19 cellular contexts compared by ENCODE assay signal in the genomic region with DNA sequence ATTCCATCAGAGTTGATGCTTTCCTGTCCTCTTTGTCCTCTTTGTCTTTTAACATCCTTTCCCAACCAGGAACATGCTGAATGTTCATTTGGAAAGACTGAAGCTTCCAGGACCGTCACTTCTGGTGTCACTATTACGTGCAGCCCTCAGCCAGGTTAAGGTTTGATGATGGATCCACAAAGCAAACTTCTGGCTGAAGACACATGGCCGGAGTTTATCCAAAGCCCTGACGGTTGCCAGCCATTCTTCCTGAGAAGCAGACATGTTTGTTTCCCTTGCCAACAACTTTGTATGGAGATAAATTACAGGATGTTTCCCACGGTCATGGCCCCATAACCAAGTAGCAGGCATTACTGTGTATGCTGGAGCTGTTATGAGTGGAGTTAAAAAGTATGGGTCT.
DNase-seq lines count a peak whose midpoint lies in the region; ATAC-seq, FAIRE-seq and TF ChIP-seq lines count a peak whose summit lies in the region.
"Had no signal": no experiment of that assay in that cellular context is flagged by ENCODE, and none has a peak within 500 bp of the region (broad histone marks: within the 10 kb centered on the region; RNA-seq: fewer than 3 reads in every experiment).

No MANE protein-coding gene starts in this region.

- no peak overlapping the region for H3K4me3 ChIP-seq in IMR-90 (ENCODE audit: insufficient read depth, low read depth, low read length)
- H3K4me3 ChIP-seq in bronchial epithelial cell (ENCODE audit: low read depth, low read length): no peak overlapping the region
- no peak overlapping the region for H3K4me3 ChIP-seq in endothelial cell of umbilical vein (replicated peaks in 1 of 3; ENCODE audit: insufficient read depth in 1 of 3, low read depth in 1 of 3, low read length in 3 of 3)
- no peak overlapping the region for H3K4me3 ChIP-seq in uterus
- H3K4me3 ChIP-seq in right lobe of liver: no peak overlapping the region
- H3K4me3 ChIP-seq in esophagus muscularis mucosa: no peak overlapping the region
- H3K4me3 ChIP-seq: HAP-1 had no signal

- H4K8ac ChIP-seq in IMR-90 (ENCODE audit: low read depth in 2 of 2, low read length in 2 of 2): no peak overlapping the region

- dilution Hi-C loops in IMR-90 (cut with HindIII; ENCODE audit: low sequenced_read_pairs, unreplicated experiment) (no loop called here), endothelial cell of umbilical vein (cut with MboI; ENCODE audit: extremely low pct_ligation_motif_present, low sequenced_read_pairs) (no loop called here)

- in situ Hi-C loops in IMR-90 (cut with MboI; ENCODE audit: low sequenced_read_pairs): no loop called here

- CTCF ChIA-PET in IMR-90 (lab: Yijun Ruan, JAX) (no interaction called here), endothelial cell of umbilical vein (lab: Charles Lee) (no interaction called here)

- H3K79me1 ChIP-seq in IMR-90 (ENCODE audit: low read depth in 1 of 2, low read length in 2 of 2): peaks cover 0 to 7% of the 10 kb centered on the region in 2 experiments; a peak in 1 of 4 replicates

- DNase-seq in IMR-90 (no peak), bronchial epithelial cell (ENCODE audit: low read depth) (no peak), endothelial cell of umbilical vein (ENCODE audit: low read depth, low spot score) (peak; percentile 40), uterus (no peak), NCI-H1092 treated with DMSO at 0.1 percent for 48 hours (lab: John Stamatoyannopoulos, UW) (no peak), right lobe of liver (no peak), esophagus muscularis mucosa (ENCODE audit: extremely low spot score) (no peak)
- DNase-seq: C1 segment of cervical spinal cord; Calu3; CD4-positive, alpha-beta memory T cell; COR-L47; DMS53; DMS79 treated with DMSO at 0.1 percent for 48 hours; GF-D8; GOT3; HFFc6 had no signal

- no peak for ATAC-seq in IMR-90 (ENCODE audit: low read depth)
- ATAC-seq in right lobe of liver: no peak

- H3K27me3 ChIP-seq in IMR-90 (ENCODE audit: control insufficient read depth, insufficient read depth, low read length) (no peaks in the 10 kb centered on the region), bronchial epithelial cell (ENCODE audit: control insufficient read depth, insufficient read depth, low read length) (no peaks in the 10 kb centered on the region), endothelial cell of umbilical vein (ENCODE audit: control insufficient read depth in 2 of 2, insufficient read depth in 2 of 2, low read length in 2 of 2) (no peaks in the 10 kb centered on the region), uterus (no peaks in the 10 kb centered on the region), right lobe of liver (no peaks in the 10 kb centered on the region), esophagus muscularis mucosa (no peaks in the 10 kb centered on the region)

- no peak for TF ChIP-seq EP300 in esophagus muscularis mucosa (IDR thresholded peaks at IDR 0.05)

- H3K9ac ChIP-seq in IMR-90 (ENCODE audit: low read depth, low read length) (no peak overlapping the region), endothelial cell of umbilical vein (replicated peaks; ENCODE audit: extremely low read depth, insufficient read depth, low read length) (no peak overlapping the region)

- H3K9me3 ChIP-seq in IMR-90 (ENCODE audit: control insufficient read depth, insufficient read depth, low read length) (no peaks in the 10 kb centered on the region), endothelial cell of umbilical vein (replicated peaks; ENCODE audit: control insufficient read depth, insufficient read depth, low read length) (no peaks in the 10 kb centered on the region), uterus (no peaks in the 10 kb centered on the region), right lobe of liver (no peaks in the 10 kb centered on the region), esophagus muscularis mucosa (no peaks in the 10 kb centered on the region)
- H3K9me3 ChIP-seq: HAP-1 had no signal

- FAIRE-seq in bronchial epithelial cell (lab: Jason Lieb, UNC) (peak; percentile 70), endothelial cell of umbilical vein (lab: Jason Lieb, UNC) (no peak)
- FAIRE-seq: GM12892, H54 had no signal

- H4K91ac ChIP-seq in IMR-90 (ENCODE audit: insufficient read depth, low read depth, low read length): no peak overlapping the region

- H3K4me2 ChIP-seq in IMR-90 (ENCODE audit: low read depth, low read length): no peak overlapping the region
- no peak overlapping the region for H3K4me2 ChIP-seq in endothelial cell of umbilical vein (ENCODE audit: insufficient read depth, low read length)

- TF ChIP-seq CTCF in IMR-90 (conservative IDR thresholded peaks at IDR 0.05; ENCODE audit: low read depth, low read length): no peak
- TF ChIP-seq CTCF in bronchial epithelial cell (IDR thresholded peaks at IDR 0.05; ENCODE audit: insufficient read depth, low read length, severe bottlenecking): no peak
- TF ChIP-seq CTCF in endothelial cell of umbilical vein (IDR thresholded peaks at IDR 0.05; ENCODE audit: extremely low read depth in 1 of 2, insufficient read depth in 1 of 2, low read depth in 1 of 2, low read length in 2 of 2): no peak
- TF ChIP-seq CTCF in uterus (IDR thresholded peaks at IDR 0.05): no peak
- TF ChIP-seq CTCF in right lobe of liver (IDR thresholded peaks at IDR 0.05): no peak
- TF ChIP-seq CTCF in esophagus muscularis mucosa (IDR thresholded peaks at IDR 0.05): no peak

- H2BK120ac ChIP-seq in IMR-90 (ENCODE audit: low read depth, low read length): no peak overlapping the region

- WGBS in IMR-90 (ENCODE audit: extremely low coverage in 2 of 2, insufficient read length in 1 of 2), 2 experiments: 96% methylated on average over 3 of the region's 5 CpGs; no CpG with 5 or more reads in 1 of the 2 experiments
- 64% methylated on average over 5 of the region's 5 CpGs for WGBS in right lobe of liver (ENCODE audit: insufficient coverage, low coverage, low lambda C conversion rate, missing lambda C conversion rate)
- WGBS in esophagus muscularis mucosa: 67% methylated on average over 5 of the region's 5 CpGs

- no peak overlapping the region for H2AFZ ChIP-seq in IMR-90 (replicated peaks; ENCODE audit: low read length, poor library complexity)
- no peak overlapping the region for H2AFZ ChIP-seq in endothelial cell of umbilical vein (ENCODE audit: low read depth, low read length)

- no peak overlapping the region for H2AK9ac ChIP-seq in IMR-90 (replicated peaks; ENCODE audit: low read depth, low read length, poor library complexity)

- no peak overlapping the region for H3K18ac ChIP-seq in IMR-90 (ENCODE audit: low read depth, low read length)

- intact Hi-C loops in IMR-90 (cut with micrococcal nuclease): no loop called here
- intact Hi-C loops in endothelial cell of umbilical vein (cut with micrococcal nuclease): no loop called here
- intact Hi-C loops in uterus (cut with DNase I; ENCODE audit: low total_unique reads): no loop called here
- intact Hi-C loops in right lobe of liver (cut with DNase I): no loop called here
- intact Hi-C loops in esophagus muscularis mucosa (cut with DNase I): no loop called here

- H3K36me3 ChIP-seq in IMR-90 (ENCODE audit: control insufficient read depth, insufficient read depth, low read length) (peaks cover 25% of the 10 kb centered on the region), bronchial epithelial cell (ENCODE audit: control insufficient read depth, insufficient read depth, low read length) (no peaks in the 10 kb centered on the region), endothelial cell of umbilical vein (ENCODE audit: control insufficient read depth in 2 of 2, extremely low read depth in 1 of 2, insufficient read depth in 2 of 2, low read length in 2 of 2) (no peaks in the 10 kb centered on the region), uterus (no peaks in the 10 kb centered on the region), right lobe of liver (no peaks in the 10 kb centered on the region), esophagus muscularis mucosa (no peaks in the 10 kb centered on the region)
- H3K36me3 ChIP-seq: HAP-1 had no signal

- H3K9me1 ChIP-seq in IMR-90 (ENCODE audit: insufficient read depth, low read length): peaks cover 9% of the 10 kb centered on the region
- no peaks in the 10 kb centered on the region for H3K9me1 ChIP-seq in endothelial cell of umbilical vein (replicated peaks; ENCODE audit: control insufficient read depth, extremely low read depth, insufficient read depth, low read length)

- 0 out of 2 replicates have a peak overlapping the region, but pooled peaks have one; percentile 20 for H3K23ac ChIP-seq in IMR-90 (ENCODE audit: low read depth, low read length)

- H3K4me1 ChIP-seq in IMR-90 (ENCODE audit: control insufficient read depth, insufficient read depth, low read length) (peaks cover 6% of the 10 kb centered on the region; the same call in 1 of the 2 replicates), endothelial cell of umbilical vein (ENCODE audit: control insufficient read depth, extremely low read depth, insufficient read depth, low read length) (no peaks in the 10 kb centered on the region), uterus (peaks cover 3 to 9% of the 10 kb centered on the region in 2 donors), right lobe of liver (peaks cover 0 to 7% (median 0%) of the 10 kb centered on the region in 4 donors), esophagus muscularis mucosa (peaks cover 21 to 46% (median 34%) of the 10 kb centered on the region in 4 donors)

- no peak overlapping the region for H2BK15ac ChIP-seq in IMR-90 (ENCODE audit: low read depth, low read length)

- H2BK5ac ChIP-seq in IMR-90 (ENCODE audit: low read depth, low read length, poor library complexity, severe bottlenecking): no peak overlapping the region

- H3K79me2 ChIP-seq in endothelial cell of umbilical vein (ENCODE audit: control insufficient read depth, insufficient read depth, low read length): no peaks in the 10 kb centered on the region

- TF ChIP-seq RAD21 in IMR-90 (IDR thresholded peaks at IDR 0.05; ENCODE audit: low read length): no peak

- no peak overlapping the region for H2AK5ac ChIP-seq in IMR-90 (ENCODE audit: low read depth, low read length)

- H3K27ac ChIP-seq in IMR-90 (ENCODE audit: insufficient read depth, low read length) (no peak overlapping the region), endothelial cell of umbilical vein (ENCODE audit: insufficient read depth, low read depth, low read length) (no peak overlapping the region), uterus (peak overlapping the region; percentile 68 to 74), right lobe of liver (no peak overlapping the region), esophagus muscularis mucosa (replicated peaks in 1 of 4) (no peak overlapping the region)

- H3K14ac ChIP-seq in IMR-90 (replicated peaks; ENCODE audit: low read depth, low read length): no peak overlapping the region

- H3K56ac ChIP-seq in IMR-90 (ENCODE audit: extremely low read depth, insufficient read depth, low read length): no peak overlapping the region

- POLR2A ChIA-PET in IMR-90 (lab: Charles Lee; ENCODE audit: unreplicated experiment): no interaction called here
- POLR2A ChIA-PET in endothelial cell of umbilical vein (lab: Charles Lee): no interaction called here

- no peak for TF ChIP-seq POLR2A in IMR-90 (IDR thresholded peaks at IDR 0.05; ENCODE audit: low read depth, low read length)
- TF ChIP-seq POLR2A in endothelial cell of umbilical vein (IDR thresholded peaks at IDR 0.05; ENCODE audit: low read depth, low read length): no peak
- TF ChIP-seq POLR2A in uterus (IDR thresholded peaks at IDR 0.05): no peak
- TF ChIP-seq POLR2A in right lobe of liver (IDR thresholded peaks at IDR 0.05): no peak
- no peak for TF ChIP-seq POLR2A in esophagus muscularis mucosa (IDR thresholded peaks at IDR 0.05; ENCODE audit: low read depth)

- no peak overlapping the region for H2BK20ac ChIP-seq in IMR-90 (ENCODE audit: low read depth, low read length)

- BruUV-seq in IMR-90 (replicated peaks; lab: Mats Ljungman, UMichigan) (no TSS peak), endothelial cell of umbilical vein (replicated peaks; lab: Mats Ljungman, UMichigan) (no TSS peak)

- no peaks in the 10 kb centered on the region for H4K20me1 ChIP-seq in IMR-90 (ENCODE audit: insufficient read depth, low read length)
- no peaks in the 10 kb centered on the region for H4K20me1 ChIP-seq in endothelial cell of umbilical vein (replicated peaks; ENCODE audit: control insufficient read depth, extremely low read depth, insufficient read depth, low read length)

- no peak overlapping the region for H4K5ac ChIP-seq in IMR-90 (ENCODE audit: low read depth, low read length)

- no peak overlapping the region for H3K4ac ChIP-seq in IMR-90 (ENCODE audit: low read depth, low read length)

Comparison
In these comparisons a context has a peak if more than half of its experiments do, and no peak if none do; other contexts are left out.
1. H3K27ac ChIP-seq: peak in uterus (2 of 2); none in IMR-90 (single experiment), endothelial cell of umbilical vein (single experiment), right lobe of liver (0 of 3) and esophagus muscularis mucosa (0 of 4).